ENCODE assay signal across 27 cellular contexts in genomic region chr3:17302170-17302569, GRCh38.
"Had no signal": no experiment of that assay in that cellular context is flagged by ENCODE, and none has a peak within 500 bp of the region (broad histone marks: within the 10 kb centered on the region; RNA-seq: fewer than 3 reads in every experiment).

No MANE protein-coding gene starts in this region.

- H3K9me3 ChIP-seq: stomach, suprapubic skin, testis, thoracic aorta, thyroid gland, tibial artery, tibial nerve, transverse colon, upper lobe of left lung, upper lobe of right lung, uterus, vagina had no signal

- H3K4me1 ChIP-seq: stomach, uterus, vagina had no signal

- H3K27ac ChIP-seq: stomach, suprapubic skin, testis, thoracic aorta, thyroid gland, tibial artery, tibial nerve, transverse colon, upper lobe of left lung, upper lobe of right lung, uterus, vagina had no signal

- H3K36me3 Mint-ChIP-seq: stimulated activated effector memory CD8-positive, alpha-beta T cell treated with anti-CD3 and anti-CD28 coated beads, Interleukin-12 subunit alpha, Interleukin-12 subunit beta, amount 100 ng/mL, for 72 hours had no signal

- H3K36me3 ChIP-seq: suprapubic skin, thoracic aorta, thyroid gland, tibial artery, transverse colon, upper lobe of left lung, uterus, vagina had no signal

- H3K4me3 Mint-ChIP-seq: stimulated activated effector memory CD8-positive, alpha-beta T cell treated with anti-CD3 and anti-CD28 coated beads, Interleukin-12 subunit alpha, Interleukin-12 subunit beta, amount 100 ng/mL, for 72 hours; stimulated activated memory B cell treated with anti-CD40 and anti-IgM and Interleukin-4, amounts not matched to agents 10 μg/mL and 1 μg/mL and 100 μg/mL, for 72 hours; stimulated activated naive B cell treated with anti-CD40 and anti-IgM and Interleukin-4, amounts not matched to agents 10 μg/mL and 1 μg/mL and 100 μg/mL, for 72 hours; stimulated activated naive CD8-positive, alpha-beta T cell treated with anti-CD3 and anti-CD28 coated beads, Interleukin-15, amount 100 ng/mL, for 72 hours; stimulated activated naive CD8-positive, alpha-beta T cell treated with anti-CD3 and anti-CD28 coated beads, Interleukin-15, Interleukin-2, amounts not matched to agents 100 ng/mL and 50 ng/mL, for 24 hours; type B pancreatic cell had no signal

- H3K4me3 ChIP-seq: stomach, suprapubic skin, testis, thoracic aorta, thyroid gland, tibial artery, tibial nerve, transverse colon, upper lobe of left lung, upper lobe of right lung, uterus, vagina had no signal

- H3K27me3 ChIP-seq: stomach, suprapubic skin, testis, thyroid gland, tibial artery, tibial nerve, transverse colon, upper lobe of left lung, upper lobe of right lung, uterus, vagina had no signal

- DNase-seq: stimulated activated CD4-positive, alpha-beta T cell treated with anti-CD3 and anti-CD28 coated beads, Interleukin-2, amount 100 ng/mL, for 48 hours; stimulated activated CD4-positive, alpha-beta T cell treated with anti-CD3 and anti-CD28 coated beads, Interleukin-4, amount 100 ng/mL, for 1 hour; stimulated activated CD4-positive, alpha-beta T cell treated with anti-CD3 and anti-CD28 coated beads, Interleukin-4, amount 100 ng/mL, for 24 hours; stimulated activated CD4-positive, alpha-beta T cell treated with anti-CD3 and anti-CD28 coated beads, Interleukin-4, amount 100 ng/mL, for 4 hours; stimulated activated CD8-positive, alpha-beta memory T cell treated with anti-CD3 and anti-CD28 coated beads, Interleukin-4, amount 100 ng/mL, for 48 hours; stimulated activated naive B cell treated with anti-CD40 and anti-IgM and Interleukin-4, amounts not matched to agents 10 μg/mL and 1 μg/mL and 100 μg/mL, for 72 hours; stimulated activated naive CD4-positive, alpha-beta T cell; stimulated activated naive CD4-positive, alpha-beta T cell treated with Interleukin-2 at 50 U/mL for 16 hours; stimulated activated naive CD8-positive, alpha-beta T cell treated with anti-CD3 and anti-CD28 coated beads, Interleukin-15, amount 100 ng/mL, for 72 hours; stimulated activated naive CD8-positive, alpha-beta T cell treated with anti-CD3 and anti-CD28 coated beads, Interleukin-15, Interleukin-2, amounts not matched to agents 100 U/mL and 50 U/mL, for 24 hours; stomach; testis; tibial artery; transverse colon; upper lobe of left lung; upper lobe of right lung had no signal

- FAIRE-seq: urothelium cell line had no signal

- H3K27me3 Mint-ChIP-seq: stimulated activated memory B cell treated with anti-CD40 and anti-IgM and Interleukin-4, amounts not matched to agents 10 μg/mL and 1 μg/mL and 100 μg/mL, for 72 hours; stimulated activated naive B cell treated with anti-CD40 and anti-IgM and Interleukin-4, amounts not matched to agents 10 μg/mL and 1 μg/mL and 100 μg/mL, for 72 hours; stimulated activated naive CD8-positive, alpha-beta T cell treated with anti-CD3 and anti-CD28 coated beads, Interleukin-15, amount 100 ng/mL, for 72 hours; stimulated activated naive CD8-positive, alpha-beta T cell treated with anti-CD3 and anti-CD28 coated beads, Interleukin-15, Interleukin-2, amounts not matched to agents 100 ng/mL and 50 ng/mL, for 24 hours; type B pancreatic cell had no signal

- H3K27ac Mint-ChIP-seq: stimulated activated effector memory CD8-positive, alpha-beta T cell treated with anti-CD3 and anti-CD28 coated beads, Interleukin-12 subunit alpha, Interleukin-12 subunit beta, amount 100 ng/mL, for 72 hours; stimulated activated memory B cell treated with anti-CD40 and anti-IgM and Interleukin-4, amounts not matched to agents 10 μg/mL and 1 μg/mL and 100 μg/mL, for 72 hours; stimulated activated naive B cell treated with anti-CD40 and anti-IgM and Interleukin-4, amounts not matched to agents 10 μg/mL and 1 μg/mL and 100 μg/mL, for 72 hours; stimulated activated naive CD8-positive, alpha-beta T cell treated with anti-CD3 and anti-CD28 coated beads, Interleukin-15, amount 100 ng/mL, for 72 hours; stimulated activated naive CD8-positive, alpha-beta T cell treated with anti-CD3 and anti-CD28 coated beads, Interleukin-15, Interleukin-2, amounts not matched to agents 100 ng/mL and 50 ng/mL, for 24 hours; type B pancreatic cell had no signal

- H3K4me1 Mint-ChIP-seq: stimulated activated memory B cell treated with anti-CD40 and anti-IgM and Interleukin-4, amounts not matched to agents 10 μg/mL and 1 μg/mL and 100 μg/mL, for 72 hours; stimulated activated naive B cell treated with anti-CD40 and anti-IgM and Interleukin-4, amounts not matched to agents 10 μg/mL and 1 μg/mL and 100 μg/mL, for 72 hours had no signal

- ATAC-seq: stimulated activated memory B cell treated with anti-CD40 and anti-IgM and Interleukin-4, amounts not matched to agents 10 μg/mL and 1 μg/mL and 100 μg/mL, for 72 hours; stimulated activated naive B cell treated with anti-CD40 and anti-IgM and Interleukin-4, amounts not matched to agents 10 μg/mL and 1 μg/mL and 100 μg/mL, for 72 hours; stimulated activated naive CD8-positive, alpha-beta T cell treated with anti-CD3 and anti-CD28 coated beads, Interleukin-15, amount 100 ng/mL, for 72 hours; stimulated activated naive CD8-positive, alpha-beta T cell treated with anti-CD3 and anti-CD28 coated beads, Interleukin-15, Interleukin-2, amounts not matched to agents 100 U/mL and 50 U/mL, for 24 hours; upper lobe of right lung had no signal

- H3K9me3 Mint-ChIP-seq: stimulated activated effector memory CD8-positive, alpha-beta T cell treated with anti-CD3 and anti-CD28 coated beads, Interleukin-12 subunit alpha, Interleukin-12 subunit beta, amount 100 ng/mL, for 72 hours; stimulated activated memory B cell treated with anti-CD40 and anti-IgM and Interleukin-4, amounts not matched to agents 10 μg/mL and 1 μg/mL and 100 μg/mL, for 72 hours; stimulated activated naive B cell treated with anti-CD40 and anti-IgM and Interleukin-4, amounts not matched to agents 10 μg/mL and 1 μg/mL and 100 μg/mL, for 72 hours; stimulated activated naive CD8-positive, alpha-beta T cell treated with anti-CD3 and anti-CD28 coated beads, Interleukin-15, amount 100 ng/mL, for 72 hours; stimulated activated naive CD8-positive, alpha-beta T cell treated with anti-CD3 and anti-CD28 coated beads, Interleukin-15, Interleukin-2, amounts not matched to agents 100 ng/mL and 50 ng/mL, for 24 hours; type B pancreatic cell had no signal
